In the genomic region with DNA sequence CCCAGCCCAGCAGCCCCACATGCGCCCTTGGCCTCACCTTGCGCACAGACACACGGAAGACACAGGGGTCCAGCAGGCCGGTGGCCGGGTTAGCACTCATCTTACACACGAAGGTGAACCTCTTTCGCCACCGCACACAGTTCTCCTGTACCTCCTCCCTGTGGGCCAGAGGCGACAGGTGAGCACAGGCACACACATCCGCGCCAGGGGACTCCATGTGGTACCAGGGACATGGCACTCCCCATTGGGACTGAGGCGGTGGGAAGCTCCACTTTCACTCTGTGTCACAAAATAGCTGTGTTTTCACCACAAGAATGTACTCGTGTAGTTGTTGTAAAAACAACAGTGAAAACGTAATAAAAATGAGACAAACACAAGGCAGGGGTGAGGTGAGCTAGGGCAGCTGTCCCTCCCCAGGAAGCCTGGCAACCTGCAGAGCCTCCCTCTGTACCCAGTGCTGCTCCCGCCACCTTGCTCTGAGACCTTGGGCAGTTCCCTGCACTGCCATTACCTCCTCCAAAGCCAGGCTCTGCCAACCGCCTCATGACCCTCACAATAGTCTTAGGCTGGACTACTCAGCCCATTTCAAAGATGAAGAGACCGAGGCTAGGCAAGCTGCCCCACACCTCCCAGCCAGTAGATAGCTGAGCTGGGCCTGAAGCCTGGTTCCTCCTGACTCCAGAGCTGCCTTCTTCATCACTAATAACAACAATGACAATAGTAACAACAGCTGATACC, we compare ENCODE assay signal across 7 cellular contexts. TPM values are rescaled to one million over a fixed set of nuclear protein-coding genes. Genes with fewer than 3 reads are reported as not detected.
DNase-seq lines count a peak whose midpoint lies in the region; ATAC-seq and TF ChIP-seq lines count a peak whose summit lies in the region.
"Had no signal": no experiment of that assay in that cellular context is flagged by ENCODE, and none has a peak within 500 bp of the region (broad histone marks: within the 10 kb centered on the region; RNA-seq: fewer than 3 reads in every experiment).

No MANE protein-coding gene starts in this region.

- H3K36me3 ChIP-seq in SJCRH30 = no peaks in the 10 kb centered on the region

- peak overlapping the region; percentile 95 for H3K27ac Mint-ChIP-seq in activated naive CD4-positive, alpha-beta T cell treated with anti-CD3 and anti-CD28 coated beads for 36 hours

- H3K9me3 Mint-ChIP-seq in activated naive CD4-positive, alpha-beta T cell treated with anti-CD3 and anti-CD28 coated beads for 36 hours = no peaks in the 10 kb centered on the region

- H3K36me3 Mint-ChIP-seq in activated naive CD4-positive, alpha-beta T cell treated with anti-CD3 and anti-CD28 coated beads for 36 hours (ENCODE audit: low read depth) = peaks cover 9% of the 10 kb centered on the region

- CTCF ChIA-PET in activated naive CD4-positive, alpha-beta T cell treated with anti-CD3 and anti-CD28 coated beads for 36 hours (lab: Charles Lee) = interaction anchor here (1.5 to 8.9 kb wide), 7 partner anchors 11 to 164 kb away, joined by 5 to 120 read pairs (median 22); partner anchors contain the start of gene EEIG1

- peaks cover 92% of the 10 kb centered on the region for H3K4me1 Mint-ChIP-seq in activated naive CD4-positive, alpha-beta T cell treated with anti-CD3 and anti-CD28 coated beads for 36 hours (ENCODE audit: low read depth)

- no peak for ATAC-seq in GM19328 (IDR thresholded peaks at IDR 0.05; ENCODE audit: unreplicated experiment)

- H3K4me3 Mint-ChIP-seq in activated naive CD4-positive, alpha-beta T cell treated with anti-CD3 and anti-CD28 coated beads for 36 hours = no peak overlapping the region

- intact Hi-C loops in activated naive CD4-positive, alpha-beta T cell treated with anti-CD3 and anti-CD28 coated beads for 36 hours (cut with micrococcal nuclease) = loop anchor here (2.0 kb wide), 1 partner anchor 17 kb away; the partner anchor contains the start of gene DPM2

- no peaks in the 10 kb centered on the region for H3K9me3 ChIP-seq in SJCRH30 (replicated peaks)

- peaks cover 13% of the 10 kb centered on the region; the same call in 1 of the 2 replicates for H3K4me1 ChIP-seq in SJCRH30

- TF ChIP-seq CTCF in choroid plexus epithelial cell (conservative IDR thresholded peaks at IDR 0.05; ENCODE audit: low read depth, low read length) = no peak

- H3K27me3 ChIP-seq in SJCRH30 = no peaks in the 10 kb centered on the region

- no peak overlapping the region for H3K4me3 ChIP-seq in choroid plexus epithelial cell (ENCODE audit: low read depth, low read length)
- no peak overlapping the region for H3K4me3 ChIP-seq in SJCRH30

- H3K27ac ChIP-seq in substantia nigra (ENCODE audit: low read depth, low read length, poor library complexity, severe bottlenecking) (peak overlapping the region; percentile 97), SJCRH30 (no peak overlapping the region)

- H3K27me3 Mint-ChIP-seq in activated naive CD4-positive, alpha-beta T cell treated with anti-CD3 and anti-CD28 coated beads for 36 hours (ENCODE audit: low read depth) = no peaks in the 10 kb centered on the region

- DNase-seq in activated naive CD4-positive, alpha-beta T cell treated with anti-CD3 and anti-CD28 coated beads for 36 hours = peak; percentile 69
- DNase-seq in activated naive CD4-positive, alpha-beta T cell (lab: John Stamatoyannopoulos, UW) = no peak
- DNase-seq in choroid plexus epithelial cell (ENCODE audit: low read depth) (peak; percentile 34), substantia nigra (lab: John Stamatoyannopoulos, UW) (no peak), SJCRH30 (no peak)
- DNase-seq: NCI-H2029 had no signal

RNA-seq across cellular contexts. Expression of gene DPM2, which starts 16.3 kb away (rescaled TPM):
- 10 to 100 TPM; 41.6 to 43.4 TPM for total RNA-seq in activated naive CD4-positive, alpha-beta T cell treated with anti-CD3 and anti-CD28 coated beads for 36 hours
- total RNA-seq in SJCRH30 (2014; rRNA removed; shearing (Covaris generic)) = 44.7 and 46.4 TPM in 2 replicates

RNA-seq across cellular contexts. Expression of gene PIP5KL1, which starts 23.4 kb away (rescaled TPM):
- total RNA-seq in activated naive CD4-positive, alpha-beta T cell treated with anti-CD3 and anti-CD28 coated beads for 36 hours = 1 to 10 TPM; 1.1 to 1.8 TPM
- total RNA-seq in SJCRH30 (2014; rRNA removed; shearing (Covaris generic)) = 0.20 and 0.51 TPM in 2 replicates

RNA-seq across cellular contexts. Expression of gene EEIG1, which starts 26.9 kb away (rescaled TPM):
- 10 to 100 TPM; 61.0 to 70.8 TPM for total RNA-seq in activated naive CD4-positive, alpha-beta T cell treated with anti-CD3 and anti-CD28 coated beads for 36 hours
- 4.0 and 5.0 TPM in 2 replicates for total RNA-seq in SJCRH30 (2014; rRNA removed; shearing (Covaris generic))

RNA-seq across cellular contexts. Expression of gene ST6GALNAC4, which starts 37.1 kb away (rescaled TPM):
- total RNA-seq in activated naive CD4-positive, alpha-beta T cell treated with anti-CD3 and anti-CD28 coated beads for 36 hours = 10 to 100 TPM; 22.3 to 24.6 TPM
- 19.6 and 24.3 TPM in 2 replicates for total RNA-seq in SJCRH30 (2014; rRNA removed; shearing (Covaris generic))

RNA-seq across cellular contexts. Expression of gene ST6GALNAC6, which starts 54.5 kb away (rescaled TPM):
- 10 to 100 TPM; 28.7 to 29.1 TPM for total RNA-seq in activated naive CD4-positive, alpha-beta T cell treated with anti-CD3 and anti-CD28 coated beads for 36 hours
- total RNA-seq in SJCRH30 (2014; rRNA removed; shearing (Covaris generic)) = 59.9 and 61.5 TPM in 2 replicates

Comparison
In these comparisons a context has a peak if more than half of its experiments do, and no peak if none do; other contexts are left out.
1. DNase-seq: peak in activated naive CD4-positive, alpha-beta T cell treated with anti-CD3 and anti-CD28 coated beads for 36 hours (single experiment) and choroid plexus epithelial cell (single experiment); none in activated naive CD4-positive, alpha-beta T cell (0 of 4), substantia nigra (0 of 49) and SJCRH30 (0 of 2).
2. RNA of gene EEIG1, which starts 26.9 kb away (total RNA-seq): 61.0 to 70.8 TPM in activated naive CD4-positive, alpha-beta T cell treated with anti-CD3 and anti-CD28 coated beads for 36 hours; 4.0 to 5.0 TPM in SJCRH30; every median in the first group is over 10 times any median in the second.